Comparison of ENCODE assay signal across 20 cellular contexts in genomic region chr21:36077758-36078157, GRCh38.
"Had no signal": no experiment of that assay in that cellular context is flagged by ENCODE, and none has a peak within 500 bp of the region (broad histone marks: within the 10 kb centered on the region; RNA-seq: fewer than 3 reads in every experiment).

No MANE protein-coding gene starts in this region.

- H3K27me3 Mint-ChIP-seq: natural killer cell treated with Interleukin-12 subunit alpha and Interleukin-12 subunit beta and Interleukin-15 and Interleukin-18, amount 100 ng/mL, for 72 hours had no signal

- ATAC-seq: natural killer cell treated with Interleukin-12 subunit alpha and Interleukin-12 subunit beta and Interleukin-15 and Interleukin-18, amount 100 ng/mL, for 72 hours; right cardiac atrium; WTC11 had no signal

- H3K4me3 ChIP-seq: esophagus muscularis mucosa, prostate gland, skin epidermis, tibial nerve had no signal

- H3K27ac Mint-ChIP-seq: activated naive CD4-positive, alpha-beta T cell treated with anti-CD3 and anti-CD28 coated beads for 36 hours; WTC11 had no signal

- H3K36me3 Mint-ChIP-seq: natural killer cell treated with Interleukin-12 subunit alpha and Interleukin-12 subunit beta and Interleukin-15 and Interleukin-18, amount 100 ng/mL, for 72 hours had no signal

- FAIRE-seq: colon had no signal

- H3K9me3 ChIP-seq: esophagus muscularis mucosa, prostate gland, tibial nerve had no signal

- H3K27ac ChIP-seq: esophagus muscularis mucosa, prostate gland, tibial nerve had no signal

- DNase-seq: activated CD4-positive, alpha-beta T cell treated with anti-CD3 and anti-CD28 coated beads for 48 hours; activated naive CD4-positive, alpha-beta T cell treated with anti-CD3 and anti-CD28 coated beads for 36 hours; amniotic stem cell; caudate nucleus; effector CD4-positive, alpha-beta T cell; kidney glomerular epithelial cell; mesendoderm; nucleus accumbens; right cardiac atrium; stimulated activated CD4-positive, alpha-beta T cell treated with anti-CD3 and anti-CD28 coated beads, Interleukin-15, amount 100 ng/mL, for 24 hours; stimulated activated CD4-positive, alpha-beta T cell treated with anti-CD3 and anti-CD28 coated beads, Interleukin-4, amount 100 ng/mL, for 1 hour; stimulated activated naive CD4-positive, alpha-beta T cell had no signal

- H3K9me3 Mint-ChIP-seq: activated naive CD4-positive, alpha-beta T cell treated with anti-CD3 and anti-CD28 coated beads for 36 hours had no signal

- H3K4me3 Mint-ChIP-seq: activated naive CD4-positive, alpha-beta T cell treated with anti-CD3 and anti-CD28 coated beads for 36 hours; T-helper 1 cell treated with Interleukin-12 subunit alpha and Interleukin-12 subunit beta and Interleukin-4 antibody, amounts not matched to agents 30 μg/mL and 1 μg/mL, for 36 hours; WTC11 had no signal

- H3K27me3 ChIP-seq: esophagus muscularis mucosa, tibial nerve had no signal

- H3K36me3 ChIP-seq: prostate gland had no signal
